Comparison of ENCODE assay signal across 1 cellular context in the genomic region with DNA sequence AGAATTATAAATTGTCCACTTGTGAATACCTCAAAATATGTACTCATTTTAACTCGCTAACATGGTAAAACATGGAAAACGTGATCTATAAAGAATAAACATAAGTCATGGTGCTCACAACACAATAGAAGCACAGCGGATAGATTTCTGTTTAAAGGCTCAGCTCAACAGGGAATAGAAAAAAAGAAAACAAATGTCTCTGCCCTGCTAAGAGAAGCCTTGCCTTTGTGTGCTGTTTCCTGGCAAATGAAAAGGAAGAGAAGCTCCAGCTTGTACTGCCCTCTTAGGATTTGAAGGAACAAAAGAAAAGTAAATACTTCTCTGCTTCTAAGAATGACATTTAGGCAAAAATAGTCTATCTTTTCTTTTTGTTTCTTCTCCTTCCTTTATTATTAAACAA.
TF ChIP-seq lines count a peak whose summit lies in the region.

No MANE protein-coding gene starts in this region.

TF ChIP-seq in IMR-90, 13 proteins besides CTCF, POLR2A, EP300 and RAD21 (continued from another document):
- TF ChIP-seq, protein P1, sequence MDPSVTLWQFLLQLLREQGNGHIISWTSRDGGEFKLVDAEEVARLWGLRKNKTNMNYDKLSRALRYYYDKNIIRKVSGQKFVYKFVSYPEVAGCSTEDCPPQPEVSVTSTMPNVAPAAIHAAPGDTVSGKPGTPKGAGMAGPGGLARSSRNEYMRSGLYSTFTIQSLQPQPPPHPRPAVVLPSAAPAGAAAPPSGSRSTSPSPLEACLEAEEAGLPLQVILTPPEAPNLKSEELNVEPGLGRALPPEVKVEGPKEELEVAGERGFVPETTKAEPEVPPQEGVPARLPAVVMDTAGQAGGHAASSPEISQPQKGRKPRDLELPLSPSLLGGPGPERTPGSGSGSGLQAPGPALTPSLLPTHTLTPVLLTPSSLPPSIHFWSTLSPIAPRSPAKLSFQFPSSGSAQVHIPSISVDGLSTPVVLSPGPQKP (IDR thresholded peaks at IDR 0.05; ENCODE audit: borderline replicate concordance, low read depth, low read length): no peak
- TF ChIP-seq MAFK (IDR thresholded peaks at IDR 0.05; ENCODE audit: low read depth, low read length) (no peak), BHLHE40 (IDR thresholded peaks at IDR 0.05; ENCODE audit: low read depth, low read length) (no peak), SMC3 (IDR thresholded peaks at IDR 0.05; ENCODE audit: low read depth, low read length) (no peak), MAZ (IDR thresholded peaks at IDR 0.05; ENCODE audit: borderline replicate concordance, low read depth, low read length) (no peak)
TF ChIP-seq in IMR-90: peak in this region for 0.
